In genomic region chr10:121926669-121927360, GRCh38 we compare ENCODE assay signal across 8 cellular contexts. TPM values are rescaled to one million over a fixed set of nuclear protein-coding genes. Genes with fewer than 3 reads are reported as not detected.
DNase-seq lines count a peak whose midpoint lies in the region; ATAC-seq and TF ChIP-seq lines count a peak whose summit lies in the region.

No MANE protein-coding gene starts in this region.

- no peak for DNase-seq in AG04450 (ENCODE audit: low read depth, low spot score)
- peak; percentile 17 for DNase-seq in SW480 (ENCODE audit: low spot score)
- no peak for DNase-seq in epithelial cell of prostate (ENCODE audit: low read depth, low spot score)
- DNase-seq in natural killer cell treated with Interleukin-12 subunit alpha and Interleukin-12 subunit beta and Interleukin-15 and Interleukin-18, amount 100 ng/mL, for 72 hours (ENCODE audit: low spot score) = no peak
- no peak for DNase-seq in NCI-H524 (lab: John Stamatoyannopoulos, UW)
- no peak for DNase-seq in cortex of kidney (lab: John Stamatoyannopoulos, UW)

- TF ChIP-seq CTCF in AG04450 (IDR thresholded peaks at IDR 0.05; ENCODE audit: low read depth, low read length) = no peak
- TF ChIP-seq CTCF in GM12875 (IDR thresholded peaks at IDR 0.05; ENCODE audit: borderline replicate concordance, insufficient read depth, low read depth, low read length) = no peak

- CTCF ChIA-PET in AG04450 (lab: Charles Lee) = no interaction called here

- H3K4me3 Mint-ChIP-seq in natural killer cell treated with Interleukin-12 subunit alpha and Interleukin-12 subunit beta and Interleukin-15 and Interleukin-18, amount 100 ng/mL, for 72 hours = peak overlapping the region; percentile 93

- H3K4me1 Mint-ChIP-seq in natural killer cell treated with Interleukin-12 subunit alpha and Interleukin-12 subunit beta and Interleukin-15 and Interleukin-18, amount 100 ng/mL, for 72 hours (ENCODE audit: low read depth in 2 of 2) = peaks cover 15 to 17% of the 10 kb centered on the region in 2 donors

- no peaks in the 10 kb centered on the region for H3K27me3 ChIP-seq in AG04450 (ENCODE audit: control insufficient read depth, insufficient read depth, low read length)

- POLR2A ChIA-PET in AG04450 (lab: Yijun Ruan, JAX) = interaction anchor here (0.7 kb wide), 1 partner anchor 153 kb away, joined by 5 read pairs; no protein-coding TSS in a partner anchor

- no peaks in the 10 kb centered on the region for H3K9me3 Mint-ChIP-seq in natural killer cell treated with Interleukin-12 subunit alpha and Interleukin-12 subunit beta and Interleukin-15 and Interleukin-18, amount 100 ng/mL, for 72 hours

- peak; percentile 7 for ATAC-seq in HG03097 (IDR thresholded peaks at IDR 0.05; ENCODE audit: low FRiP score, unreplicated experiment)
- no peak for ATAC-seq in natural killer cell treated with Interleukin-12 subunit alpha and Interleukin-12 subunit beta and Interleukin-15 and Interleukin-18, amount 100 ng/mL, for 72 hours

- H3K27ac ChIP-seq in AG04450 (ENCODE audit: low read depth, low read length) = peak overlapping the region; percentile 77
- peak overlapping the region; percentile 96 for H3K27ac ChIP-seq in epithelial cell of prostate

- H3K27me3 Mint-ChIP-seq in natural killer cell treated with Interleukin-12 subunit alpha and Interleukin-12 subunit beta and Interleukin-15 and Interleukin-18, amount 100 ng/mL, for 72 hours = no peaks in the 10 kb centered on the region

- H3K9me3 ChIP-seq in AG04450 (ENCODE audit: control insufficient read depth, insufficient read depth, low read length) = no peaks in the 10 kb centered on the region; the same call in 1 of the 2 replicates

- peak overlapping the region; percentile 83 to 94 for H3K27ac Mint-ChIP-seq in natural killer cell treated with Interleukin-12 subunit alpha and Interleukin-12 subunit beta and Interleukin-15 and Interleukin-18, amount 100 ng/mL, for 72 hours

- H3K36me3 Mint-ChIP-seq in natural killer cell treated with Interleukin-12 subunit alpha and Interleukin-12 subunit beta and Interleukin-15 and Interleukin-18, amount 100 ng/mL, for 72 hours = no peaks in the 10 kb centered on the region

- peak overlapping the region; percentile 87 for H3K4me3 ChIP-seq in AG04450 (ENCODE audit: low read depth, low read length)
- H3K4me3 ChIP-seq in GM12875 (ENCODE audit: low read depth, low read length) = peak overlapping the region; percentile 84

RNA-seq across cellular contexts. Expression of gene ATE1, which starts 1.0 kb away (rescaled TPM):
- polyA plus RNA-seq in AG04450 (2011; rRNA removed) = 14.4 and 17.9 TPM in 2 replicates
- polyA minus RNA-seq in AG04450 (2011; rRNA and poly(A)+ RNA removed) = 27.1 and 29.9 TPM in 2 replicates
- 10 to 100 TPM; 27.7 to 32.6 TPM for total RNA-seq in natural killer cell treated with Interleukin-12 subunit alpha and Interleukin-12 subunit beta and Interleukin-15 and Interleukin-18, amount 100 ng/mL, for 72 hours

RNA-seq across cellular contexts. Expression of gene NSMCE4A, which starts 48.2 kb away (rescaled TPM):
- 20.9 and 30.3 TPM in 2 replicates for polyA plus RNA-seq in AG04450 (2011; rRNA removed)
- 5.6 and 7.6 TPM in 2 replicates for polyA minus RNA-seq in AG04450 (2011; rRNA and poly(A)+ RNA removed)
- 10 to 100 TPM; 59.0 to 65.4 TPM for total RNA-seq in natural killer cell treated with Interleukin-12 subunit alpha and Interleukin-12 subunit beta and Interleukin-15 and Interleukin-18, amount 100 ng/mL, for 72 hours
